ENCODE assay signal across 1 cellular context in the genomic region with DNA sequence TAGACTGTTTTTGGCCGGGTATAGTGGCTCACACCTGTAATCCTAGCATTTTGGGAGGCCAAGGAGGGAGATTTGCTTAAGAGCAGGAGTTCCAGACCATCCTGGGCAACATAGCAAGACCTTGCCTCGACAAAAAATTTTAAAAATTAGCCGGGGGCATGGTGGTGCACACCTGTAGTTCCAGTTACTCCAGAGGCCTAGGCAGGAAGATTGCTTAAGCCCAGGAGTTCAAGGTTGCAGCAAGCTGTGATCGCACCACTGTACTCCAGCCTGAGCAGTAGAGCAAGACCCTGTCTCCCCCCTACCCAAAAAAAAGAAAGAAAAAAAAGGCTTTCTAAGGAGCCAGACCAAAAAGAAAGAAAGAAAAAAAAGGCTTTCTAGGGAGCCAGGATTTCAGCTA.
TF ChIP-seq lines count a peak whose summit lies in the region.

No MANE protein-coding gene starts in this region.

TF ChIP-seq in SK-N-SH, 30 proteins besides CTCF, POLR2A, EP300 and RAD21 (continued from another document):
- TF ChIP-seq ZBTB33 (IDR thresholded peaks at IDR 0.05; ENCODE audit: borderline replicate concordance, low read depth), result no peak
- TF ChIP-seq TEAD4 (IDR thresholded peaks at IDR 0.05; ENCODE audit: borderline replicate concordance, insufficient read depth), result no peak
- TF ChIP-seq RXRA (IDR thresholded peaks at IDR 0.05; ENCODE audit: borderline replicate concordance, low read depth), result no peak
- no peak for TF ChIP-seq RCOR1 (IDR thresholded peaks at IDR 0.05; ENCODE audit: low read length)
- no peak for TF ChIP-seq MEF2A (IDR thresholded peaks at IDR 0.05; ENCODE audit: borderline replicate concordance, low read depth)
